Comparison of ENCODE assay signal across 2 cellular contexts in genomic region chr10:100265821-100266485, GRCh38.
TF ChIP-seq lines count a peak whose summit lies in the region.

No MANE protein-coding gene starts in this region.

TF ChIP-seq in SK-N-SH, 30 proteins besides CTCF, POLR2A, EP300 and RAD21:
- TF ChIP-seq USF1 (IDR thresholded peaks at IDR 0.05; ENCODE audit: borderline replicate concordance, low read depth) = no peak
- no peak for TF ChIP-seq JUND (IDR thresholded peaks at IDR 0.05)
- TF ChIP-seq ELF1 (IDR thresholded peaks at IDR 0.05) = no peak
- TF ChIP-seq NFIC (IDR thresholded peaks at IDR 0.05; ENCODE audit: borderline replicate concordance) = no peak
- no peak for TF ChIP-seq MXI1 (IDR thresholded peaks at IDR 0.05; ENCODE audit: low read depth, low read length)
- TF ChIP-seq TAF1 (IDR thresholded peaks at IDR 0.05; ENCODE audit: borderline replicate concordance, low read depth, low read length) = no peak
- TF ChIP-seq MAX (IDR thresholded peaks at IDR 0.05; ENCODE audit: low read depth) = no peak
- no peak for TF ChIP-seq RFX5 (IDR thresholded peaks at IDR 0.05; ENCODE audit: low read length)
- TF ChIP-seq CHD2 (IDR thresholded peaks at IDR 0.05; ENCODE audit: low read length, partially characterized antibody) = no peak
- no peak for TF ChIP-seq ZBTB33 (IDR thresholded peaks at IDR 0.05; ENCODE audit: borderline replicate concordance, low read depth)
- TF ChIP-seq GATA2 (CRISPR knock-in tag; IDR thresholded peaks at IDR 0.05) = no peak
- no peak for TF ChIP-seq IRF3 (IDR thresholded peaks at IDR 0.05; ENCODE audit: low read depth, low read length)
- TF ChIP-seq SMC3 (IDR thresholded peaks at IDR 0.05; ENCODE audit: low read depth, low read length) = no peak

TF ChIP-seq in SK-N-SH treated with all-trans-retinoic acid at 6 μM for 48 hours, 23 proteins besides CTCF, POLR2A, EP300 and RAD21 (continued from another document):
- TF ChIP-seq POU6F1 (CRISPR knock-in tag; IDR thresholded peaks at IDR 0.05; ENCODE audit: borderline replicate concordance, low read depth) (no peak), ISL1 (CRISPR knock-in tag; IDR thresholded peaks at IDR 0.05) (no peak), TSHZ2 (CRISPR knock-in tag; IDR thresholded peaks at IDR 0.05) (no peak), RARB (CRISPR knock-in tag; IDR thresholded peaks at IDR 0.05) (no peak), ZNF70 (CRISPR knock-in tag; IDR thresholded peaks at IDR 0.05) (no peak), TCF4 (CRISPR knock-in tag; IDR thresholded peaks at IDR 0.05; ENCODE audit: borderline replicate concordance) (no peak), ZNF565 (CRISPR knock-in tag; conservative IDR thresholded peaks at IDR 0.05; ENCODE audit: low read depth) (no peak), SNAI2 (CRISPR knock-in tag; IDR thresholded peaks at IDR 0.05) (no peak), ZC3H10 (CRISPR knock-in tag; IDR thresholded peaks at IDR 0.05) (no peak), PPARA (CRISPR knock-in tag; IDR thresholded peaks at IDR 0.05; ENCODE audit: borderline replicate concordance) (no peak), ESRRG (CRISPR knock-in tag; IDR thresholded peaks at IDR 0.05) (no peak), TOX (CRISPR knock-in tag; IDR thresholded peaks at IDR 0.05; ENCODE audit: borderline replicate concordance) (no peak), ZFP3 (CRISPR knock-in tag; IDR thresholded peaks at IDR 0.05) (no peak), ZNF8 (CRISPR knock-in tag; IDR thresholded peaks at IDR 0.05) (no peak)
